8 cellular contexts compared by ENCODE assay signal in genomic region chr15:55742927-55743614, GRCh38. TPM values are rescaled to one million over a fixed set of nuclear protein-coding genes. Genes with fewer than 3 reads are reported as not detected.
A peak's percentile ranks its signal among the peaks of the same experiment; 100 is the strongest.
DNase-seq lines count a peak whose midpoint lies in the region; FAIRE-seq and TF ChIP-seq lines count a peak whose summit lies in the region.

TSS of gene PRTG (minus strand) at chr15:55743152. CDS start at chr15:55742931, 221 bp downstream.

- H3K27ac Mint-ChIP-seq in activated T-cell treated with anti-CD3 and anti-CD28 coated beads, Interleukin-2, amount 50 U/mL, for 24 hours: no peak within 1 kb of the TSS

- TF ChIP-seq CTCF in cardiac fibroblast (IDR thresholded peaks at IDR 0.05; ENCODE audit: low read depth, low read length): no peak
- TF ChIP-seq CTCF in kidney (IDR thresholded peaks at IDR 0.05; ENCODE audit: borderline replicate concordance, extremely low read depth, insufficient read depth): no peak
- TF ChIP-seq CTCF in smooth muscle cell (IDR thresholded peaks at IDR 0.05; ENCODE audit: borderline replicate concordance, insufficient read depth, poor library complexity, severe bottlenecking): no peak

- H3K4me2 ChIP-seq in smooth muscle cell: peak within 1 kb of the TSS; percentile 99

- no peaks in the 10 kb centered on the region for H3K9me3 Mint-ChIP-seq in activated T-cell treated with anti-CD3 and anti-CD28 coated beads, Interleukin-2, amount 50 U/mL, for 24 hours

- peaks cover 23% of the 10 kb centered on the region for H3K79me2 ChIP-seq in smooth muscle cell (ENCODE audit: low read depth)

- H3K36me3 ChIP-seq in kidney (ENCODE audit: control insufficient read depth in 1 of 2, insufficient read depth in 2 of 2, low read length in 2 of 2) (no peaks in the 10 kb centered on the region), smooth muscle cell (ENCODE audit: low read depth) (no peaks in the 10 kb centered on the region)

- H3F3A ChIP-seq in smooth muscle cell (ENCODE audit: low read depth): peaks cover 20% of the 10 kb centered on the region

- H3K27me3 Mint-ChIP-seq in activated T-cell treated with anti-CD3 and anti-CD28 coated beads, Interleukin-2, amount 50 U/mL, for 24 hours: peaks cover 29% of the 10 kb centered on the region

- peaks cover 3% of the 10 kb centered on the region for H3K4me1 Mint-ChIP-seq in activated T-cell treated with anti-CD3 and anti-CD28 coated beads, Interleukin-2, amount 50 U/mL, for 24 hours (ENCODE audit: low read depth)

- intact Hi-C loops in kidney (cut with DNase I): no loop called here

- no peak for FAIRE-seq in kidney (lab: Jason Lieb, UNC)

- peak within 1 kb of the TSS; percentile 62 for H3K4me3 Mint-ChIP-seq in activated T-cell treated with anti-CD3 and anti-CD28 coated beads, Interleukin-2, amount 50 U/mL, for 24 hours

- peak within 1 kb of the TSS; percentile 17 to 36 for H3K27ac ChIP-seq in kidney (ENCODE audit: low read depth in 2 of 2, low read length in 2 of 2)
- no peak within 1 kb of the TSS for H3K27ac ChIP-seq in smooth muscle cell (ENCODE audit: low read depth)

- H2AFZ ChIP-seq in smooth muscle cell (ENCODE audit: low read depth): peak within 1 kb of the TSS; percentile 96

- H3K9me3 ChIP-seq in kidney (ENCODE audit: control insufficient read depth in 1 of 2, low read length in 2 of 2): no peaks in the 10 kb centered on the region
- no peaks in the 10 kb centered on the region for H3K9me3 ChIP-seq in smooth muscle cell (replicated peaks; ENCODE audit: low read depth)

- peak within 1 kb of the TSS; percentile 4 to 62 for H3K9ac ChIP-seq in kidney (ENCODE audit: low read length in 2 of 2)
- peak within 1 kb of the TSS; percentile 16 for H3K9ac ChIP-seq in smooth muscle cell (ENCODE audit: low read depth)

- no peaks in the 10 kb centered on the region for H3K36me3 Mint-ChIP-seq in activated T-cell treated with anti-CD3 and anti-CD28 coated beads, Interleukin-2, amount 50 U/mL, for 24 hours (ENCODE audit: low read depth)

- DNase-seq in activated T-cell treated with anti-CD3 and anti-CD28 coated beads, Interleukin-2, amount 50 U/mL, for 24 hours: no peak
- DNase-seq in activated T-cell treated with anti-CD3 and anti-CD28 coated beads for 4 hours (no peak), NCI-H748 treated with DMSO at 0.1 percent for 48 hours (lab: John Stamatoyannopoulos, UW) (peak; percentile 13), cardiac fibroblast (ENCODE audit: low read depth in 2 of 2) (peak; percentile 74 to 87), kidney (peak; percentile 89), smooth muscle cell (lab: John Stamatoyannopoulos, UW; ENCODE audit: unreplicated experiment) (peak; percentile 22), RKO (ENCODE audit: low spot score) (no peak), putamen (ENCODE audit: low spot score) (no peak)

- peak within 1 kb of the TSS; percentile 70 to 76 for H3K4me3 ChIP-seq in cardiac fibroblast (replicated peaks in 1 of 2; ENCODE audit: low read depth in 2 of 2, low read length in 2 of 2)
- peak within 1 kb of the TSS; percentile 75 to 88 for H3K4me3 ChIP-seq in kidney (ENCODE audit: low read length in 2 of 2)
- peak within 1 kb of the TSS; percentile 93 for H3K4me3 ChIP-seq in smooth muscle cell

- 0% methylated on average over 39 of the region's 71 CpGs for WGBS in smooth muscle cell (ENCODE audit: low lambda C conversion rate)

- H3K27me3 ChIP-seq in smooth muscle cell (ENCODE audit: low read depth): no peaks in the 10 kb centered on the region

- no peaks in the 10 kb centered on the region for H4K20me1 ChIP-seq in smooth muscle cell (ENCODE audit: low read depth)

- peaks cover 0 to 4% of the 10 kb centered on the region in 2 donors for H3K4me1 ChIP-seq in kidney (ENCODE audit: control insufficient read depth in 1 of 2, insufficient read depth in 1 of 2, low read depth in 1 of 2, low read length in 2 of 2)
- H3K4me1 ChIP-seq in smooth muscle cell (ENCODE audit: low read depth): peaks cover 34% of the 10 kb centered on the region

RNA-seq across cellular contexts. Expression of gene PRTG, which starts in this region (rescaled TPM):
- 6.4 TPM for total RNA-seq in kidney
- 0.84 TPM for polyA plus RNA-seq in kidney (ENCODE audit: insufficient read depth, low read depth, low replicate concordance)
- total RNA-seq in smooth muscle cell: 7.9 and 17.2 TPM in 2 replicates
- polyA plus RNA-seq in smooth muscle cell: 2.4 and 5.6 TPM in 2 replicates

Comparison
In these comparisons a context has a peak if more than half of its experiments do, and no peak if none do; other contexts are left out.
1. DNase-seq: peak in NCI-H748 treated with DMSO at 0.1 percent for 48 hours (single experiment), cardiac fibroblast (2 of 2), kidney (single experiment) and smooth muscle cell (single experiment); none in activated T-cell treated with anti-CD3 and anti-CD28 coated beads, Interleukin-2, amount 50 U/mL, for 24 hours (single experiment), activated T-cell treated with anti-CD3 and anti-CD28 coated beads for 4 hours (single experiment), RKO (single experiment) and putamen (single experiment).
2. Peak in every context shown above with its lines, with median percentiles within 50 percentile points of each other: H3K4me3 ChIP-seq.